In genomic region chr6:96521267-96521624, GRCh38 we compare ENCODE assay signal across 7 cellular contexts. TPM values are rescaled to one million over a fixed set of nuclear protein-coding genes. Genes with fewer than 3 reads are reported as not detected.
DNase-seq lines count a peak whose midpoint lies in the region; ATAC-seq and TF ChIP-seq lines count a peak whose summit lies in the region.

No MANE protein-coding gene starts in this region.

- ATAC-seq in GM19043 (IDR thresholded peaks at IDR 0.05; ENCODE audit: low read depth, unreplicated experiment), result peak; percentile 11
- peak; percentile 17 for ATAC-seq in HG03039 (IDR thresholded peaks at IDR 0.05; ENCODE audit: unreplicated experiment)
- peak; percentile 26 for ATAC-seq in thoracic aorta (ENCODE audit: insufficient number of reproducible peaks, low FRiP score, low read depth)
- ATAC-seq in HG03469 (IDR thresholded peaks at IDR 0.05; ENCODE audit: unreplicated experiment), result no peak

- peaks cover 31% of the 10 kb centered on the region for H3K4me1 ChIP-seq in adipocyte (ENCODE audit: control insufficient read depth, insufficient read depth, low read length)
- H3K4me1 ChIP-seq in thoracic aorta (ENCODE audit: control insufficient read depth in 1 of 2, low read depth in 2 of 2), result peaks cover 12 to 31% of the 10 kb centered on the region in 2 donors

- H3K9ac ChIP-seq in adipocyte (ENCODE audit: low read length), result peak overlapping the region; percentile 98

- peaks cover 14% of the 10 kb centered on the region for H3K36me3 ChIP-seq in adipocyte (ENCODE audit: control insufficient read depth, insufficient read depth, low read length, severe bottlenecking)
- H3K36me3 ChIP-seq in thoracic aorta, result peaks cover 6% of the 10 kb centered on the region

- H3K9me3 ChIP-seq in adipocyte (ENCODE audit: control insufficient read depth, low read length) (no peaks in the 10 kb centered on the region), thoracic aorta (no peaks in the 10 kb centered on the region)

- no peak for TF ChIP-seq CTCF in thoracic aorta (IDR thresholded peaks at IDR 0.05)

- peak overlapping the region; percentile 92 to 94 for H3K27ac ChIP-seq in thoracic aorta

- H3K27me3 ChIP-seq in adipocyte (replicated peaks; ENCODE audit: control insufficient read depth, insufficient read depth, low read length) (no peaks in the 10 kb centered on the region), thoracic aorta (replicated peaks; ENCODE audit: insufficient read depth) (no peaks in the 10 kb centered on the region)

- DNase-seq in adipocyte (ENCODE audit: low read depth) (no peak), kidney glomerular epithelial cell (lab: John Stamatoyannopoulos, UW) (peak; percentile 62), thoracic aorta (ENCODE audit: low spot score) (no peak), NCI-H82 (lab: John Stamatoyannopoulos, UW) (no peak)

- H3K4me3 ChIP-seq in adipocyte (ENCODE audit: low read length) (peak overlapping the region; percentile 99), thoracic aorta (peak overlapping the region; percentile 97)

RNA-seq across cellular contexts. Expression of gene UFL1, which starts 0.4 kb away (rescaled TPM):
- total RNA-seq in thoracic aorta, result 10 to 100 TPM; 17.2 to 24.6 TPM

RNA-seq across cellular contexts. Expression of gene FHL5, which starts 41.7 kb away (rescaled TPM):
- 10 to 100 TPM; 47.3 to 98.8 TPM for total RNA-seq in thoracic aorta
